In genomic region chr7:2198760-2199159, GRCh38 we compare ENCODE assay signal across 21 cellular contexts. TPM values are rescaled to one million over a fixed set of nuclear protein-coding genes. Genes with fewer than 3 reads are reported as not detected.
DNase-seq lines count a peak whose midpoint lies in the region; ATAC-seq lines count a peak whose summit lies in the region.
"Had no signal": no experiment of that assay in that cellular context is flagged by ENCODE, and none has a peak within 500 bp of the region (broad histone marks: within the 10 kb centered on the region; RNA-seq: fewer than 3 reads in every experiment).

No MANE protein-coding gene starts in this region.

- H3K4me1 ChIP-seq in right cardiac atrium (ENCODE audit: control insufficient read depth, insufficient read depth, low read length), result peaks cover 7% of the 10 kb centered on the region
- H3K4me1 ChIP-seq: A549, Caco-2 had no signal

- H3K36me3 Mint-ChIP-seq in stimulated activated effector memory CD8-positive, alpha-beta T cell treated with anti-CD3 and anti-CD28 coated beads, Interleukin-12 subunit alpha, Interleukin-12 subunit beta, amount 100 ng/mL, for 72 hours, result no peaks in the 10 kb centered on the region

- no peaks in the 10 kb centered on the region for H3K27me3 ChIP-seq in right cardiac atrium (ENCODE audit: control insufficient read depth, insufficient read depth)
- H3K27me3 ChIP-seq: MG63 had no signal

- no peak overlapping the region for H3K27ac ChIP-seq in right cardiac atrium (ENCODE audit: low read length)
- H3K27ac ChIP-seq: A549, GM23248, PC-9, SK-N-MC had no signal

- WGBS in right cardiac atrium, result 90% methylated on average over 10 of the region's 10 CpGs

- intact Hi-C loops in right cardiac atrium (cut with DNase I), result loop anchor here in 1 of 4 donors (10.0 kb wide), 1 partner anchor 84 kb away; no protein-coding TSS in a partner anchor
- intact Hi-C loops in left cardiac atrium (cut with DNase I), result no loop called here
- intact Hi-C loops in left colon (cut with DNase I, micrococcal nuclease), result no loop called here

- no peaks in the 10 kb centered on the region for H3K9me3 Mint-ChIP-seq in stimulated activated effector memory CD8-positive, alpha-beta T cell treated with anti-CD3 and anti-CD28 coated beads, Interleukin-12 subunit alpha, Interleukin-12 subunit beta, amount 100 ng/mL, for 72 hours

- H3K4me1 Mint-ChIP-seq in stimulated activated effector memory CD8-positive, alpha-beta T cell treated with anti-CD3 and anti-CD28 coated beads, Interleukin-12 subunit alpha, Interleukin-12 subunit beta, amount 100 ng/mL, for 72 hours, result peaks cover 9% of the 10 kb centered on the region

- no peak overlapping the region for H3K4me3 ChIP-seq in right cardiac atrium (ENCODE audit: low read length)
- H3K4me3 ChIP-seq: A549, GM12878, GM23248, MG63, PC-9, SK-N-MC had no signal

- DNase-seq in right cardiac atrium (peak in 2 of 3 donors; percentile 38 to 46), left cardiac atrium (no peak), islet precursor cell (peak; percentile 43), NOMO-1 treated with dmso at 0.1 percent for 144 hours (lab: John Stamatoyannopoulos, UW; ENCODE audit: unreplicated experiment) (no peak), left colon (no peak), DMS53 treated with DMSO at 0.1 percent for 48 hours (lab: John Stamatoyannopoulos, UW; ENCODE audit: unreplicated experiment) (no peak)
- no peak for DNase-seq in stimulated activated effector memory CD8-positive, alpha-beta T cell treated with anti-CD3 and anti-CD28 coated beads, Interleukin-12 subunit alpha, Interleukin-12 subunit beta, amount 100 ng/mL, for 72 hours (ENCODE audit: low spot score in 2 of 2)
- DNase-seq: AML-193; CD4-positive, alpha-beta memory T cell; EL; GDM1; GM23248; KG1; MG63; NCI-H1930; NK-92 treated with Interleukin-12 subunit alpha and Interleukin-12 subunit beta, amount 100 ng/mL, for 24 hours; PC-9 had no signal

- no peaks in the 10 kb centered on the region for H3K9me3 ChIP-seq in right cardiac atrium (ENCODE audit: control insufficient read depth, low read length)

- H3K27ac Mint-ChIP-seq in stimulated activated effector memory CD8-positive, alpha-beta T cell treated with anti-CD3 and anti-CD28 coated beads, Interleukin-12 subunit alpha, Interleukin-12 subunit beta, amount 100 ng/mL, for 72 hours, result peak overlapping the region; percentile 24
- H3K27ac Mint-ChIP-seq: CD4-positive, alpha-beta memory T cell had no signal

- ATAC-seq in right cardiac atrium (no peak), left cardiac atrium (no peak), left colon (no peak)
- no peak for ATAC-seq in stimulated activated effector memory CD8-positive, alpha-beta T cell treated with anti-CD3 and anti-CD28 coated beads, Interleukin-12 subunit alpha, Interleukin-12 subunit beta, amount 100 ng/mL, for 72 hours
- ATAC-seq: A549, GM12878 had no signal

- H3K4me3 Mint-ChIP-seq in stimulated activated effector memory CD8-positive, alpha-beta T cell treated with anti-CD3 and anti-CD28 coated beads, Interleukin-12 subunit alpha, Interleukin-12 subunit beta, amount 100 ng/mL, for 72 hours, result no peak overlapping the region
- H3K4me3 Mint-ChIP-seq: CD4-positive, alpha-beta memory T cell had no signal

RNA-seq across cellular contexts. Expression of gene MAD1L1, which starts 34.0 kb away (rescaled TPM):
- total RNA-seq in right cardiac atrium, result 10 to 100 TPM; 15.3 to 36.7 (median 29.7) TPM
- polyA plus RNA-seq in right cardiac atrium, result 41.0 TPM
- total RNA-seq in left cardiac atrium, result 10 to 100 TPM; 18.9 to 24.9 TPM
- total RNA-seq in left colon, result 10 to 100 TPM; 22.1 to 28.2 TPM

RNA-seq across cellular contexts. Expression of gene MRM2, which starts 43.2 kb away (rescaled TPM):
- 10 to 100 TPM; 19.5 to 24.4 (median 21.9) TPM for total RNA-seq in right cardiac atrium
- 21.4 TPM for polyA plus RNA-seq in right cardiac atrium
- total RNA-seq in left cardiac atrium, result 10 to 100 TPM; 18.9 TPM
- 10 to 100 TPM; 15.0 to 15.6 TPM for total RNA-seq in left colon

RNA-seq across cellular contexts. Expression of gene NUDT1, which starts 43.3 kb away (rescaled TPM):
- total RNA-seq in right cardiac atrium (10 to 100 TPM; 10.6 to 17.2 (median 14.6) TPM), left cardiac atrium (10 to 100 TPM; 15.4 to 15.8 TPM), left colon (10 to 100 TPM in 1 of 2 donors, 1 to 10 TPM in 1; 8.1 to 10.3 TPM)
- 20.7 TPM for polyA plus RNA-seq in right cardiac atrium

Comparison
In these comparisons a context has a peak if more than half of its experiments do, and no peak if none do; other contexts are left out.
1. DNase-seq: peak in right cardiac atrium (2 of 3) and islet precursor cell (single experiment); none in left cardiac atrium (single experiment), stimulated activated effector memory CD8-positive, alpha-beta T cell treated with anti-CD3 and anti-CD28 coated beads, Interleukin-12 subunit alpha, Interleukin-12 subunit beta, amount 100 ng/mL, for 72 hours (0 of 2), NOMO-1 treated with dmso at 0.1 percent for 144 hours (single experiment), left colon (0 of 2) and DMS53 treated with DMSO at 0.1 percent for 48 hours (single experiment).